In genomic region chr10:110528224-110528997, GRCh38 we compare ENCODE assay signal across 10 cellular contexts. TPM values are rescaled to one million over a fixed set of nuclear protein-coding genes. Genes with fewer than 3 reads are reported as not detected.
DNase-seq lines count a peak whose midpoint lies in the region; ATAC-seq and TF ChIP-seq lines count a peak whose summit lies in the region.
"Had no signal": no experiment of that assay in that cellular context is flagged by ENCODE, and none has a peak within 500 bp of the region (broad histone marks: within the 10 kb centered on the region; RNA-seq: fewer than 3 reads in every experiment).

No MANE protein-coding gene starts in this region.

- no peaks in the 10 kb centered on the region for H3K79me2 ChIP-seq in GM23338 (replicated peaks; ENCODE audit: insufficient read depth)

- ATAC-seq in GM18520 (IDR thresholded peaks at IDR 0.05; ENCODE audit: unreplicated experiment) = peak; percentile 8
- ATAC-seq in GM23338 = no peak

- no peaks in the 10 kb centered on the region for H4K20me1 ChIP-seq in GM23338 (replicated peaks; ENCODE audit: insufficient read depth)

- H3K27me3 ChIP-seq in GM23338 (ENCODE audit: insufficient read depth) = no peaks in the 10 kb centered on the region

- no peak for TF ChIP-seq CTCF in GM23338 (conservative IDR thresholded peaks at IDR 0.05; ENCODE audit: low read depth in 2 of 2)

- peak overlapping the region; percentile 98; the same call in 1 of the 2 replicates for H3K27ac ChIP-seq in GM23338 (ENCODE audit: low read depth)
- H3K27ac ChIP-seq: HL-60 had no signal

- peaks cover 53% of the 10 kb centered on the region for H3K4me1 Mint-ChIP-seq in GM23338

- H3F3A ChIP-seq in GM23338 (replicated peaks; ENCODE audit: low read depth) = no peaks in the 10 kb centered on the region

- no peaks in the 10 kb centered on the region for H3K9me2 ChIP-seq in GM23338 (ENCODE audit: insufficient read depth)

- no peak overlapping the region for H2AFZ ChIP-seq in GM23338

- H3K36me3 ChIP-seq in GM23338 (ENCODE audit: insufficient read depth) = no peaks in the 10 kb centered on the region

- DNase-seq in GM23338 (ENCODE audit: low spot score) = no peak
- peak; percentile 11 for DNase-seq in NAMALWA (ENCODE audit: low spot score)
- peak; percentile 53 for DNase-seq in fibroblast of gingiva (ENCODE audit: low read depth)
- DNase-seq in OCI-M2 (lab: John Stamatoyannopoulos, UW; ENCODE audit: unreplicated experiment) = no peak
- no peak for DNase-seq in GDM1 (lab: John Stamatoyannopoulos, UW)
- no peak for DNase-seq in NCI-H446 (lab: John Stamatoyannopoulos, UW)
- no peak for DNase-seq in SW480 (ENCODE audit: low spot score)
- DNase-seq: nephron progenitor cell had no signal

- no peaks in the 10 kb centered on the region for H3K36me3 Mint-ChIP-seq in GM23338 (ENCODE audit: low read depth)

- H3K4me1 ChIP-seq in GM23338 (ENCODE audit: insufficient read depth) = peaks cover 46% of the 10 kb centered on the region

- peak overlapping the region; percentile 99 for H3K27ac Mint-ChIP-seq in GM23338
- H3K27ac Mint-ChIP-seq: nephron progenitor cell had no signal

- no peaks in the 10 kb centered on the region for H3K9me3 Mint-ChIP-seq in GM23338
- H3K9me3 Mint-ChIP-seq: nephron progenitor cell had no signal

- no peak overlapping the region for H3K4me3 ChIP-seq in GM23338

- no peak overlapping the region for H3K4me3 Mint-ChIP-seq in GM23338
- H3K4me3 Mint-ChIP-seq: nephron progenitor cell had no signal

- peaks cover 10% of the 10 kb centered on the region for H3K27me3 Mint-ChIP-seq in GM23338 (ENCODE audit: insufficient read depth, low read depth, poor library complexity)

- H3K4me2 ChIP-seq in GM23338 = no peak overlapping the region

TF ChIP-seq in GM23338, 12 proteins besides CTCF, POLR2A, EP300 and RAD21:
- TF ChIP-seq CREB1 (CRISPR knock-in tag; IDR thresholded peaks at IDR 0.05; ENCODE audit: low read depth) = no peak
- TF ChIP-seq EZH2 (IDR thresholded peaks at IDR 0.05; ENCODE audit: low read depth, unreplicated experiment) = no peak
- no peak for TF ChIP-seq NANOG (IDR thresholded peaks at IDR 0.05; ENCODE audit: borderline replicate concordance)
- TF ChIP-seq ZNF331 (CRISPR knock-in tag; IDR thresholded peaks at IDR 0.05; ENCODE audit: low read depth) = no peak
- no peak for TF ChIP-seq EZH2phosphoT487 (IDR thresholded peaks at IDR 0.05; ENCODE audit: unreplicated experiment)
- no peak for TF ChIP-seq ETS1 (IDR thresholded peaks at IDR 0.05)
- TF ChIP-seq ZNF114 (CRISPR knock-in tag; IDR thresholded peaks at IDR 0.05) = no peak
- TF ChIP-seq, protein P1, sequence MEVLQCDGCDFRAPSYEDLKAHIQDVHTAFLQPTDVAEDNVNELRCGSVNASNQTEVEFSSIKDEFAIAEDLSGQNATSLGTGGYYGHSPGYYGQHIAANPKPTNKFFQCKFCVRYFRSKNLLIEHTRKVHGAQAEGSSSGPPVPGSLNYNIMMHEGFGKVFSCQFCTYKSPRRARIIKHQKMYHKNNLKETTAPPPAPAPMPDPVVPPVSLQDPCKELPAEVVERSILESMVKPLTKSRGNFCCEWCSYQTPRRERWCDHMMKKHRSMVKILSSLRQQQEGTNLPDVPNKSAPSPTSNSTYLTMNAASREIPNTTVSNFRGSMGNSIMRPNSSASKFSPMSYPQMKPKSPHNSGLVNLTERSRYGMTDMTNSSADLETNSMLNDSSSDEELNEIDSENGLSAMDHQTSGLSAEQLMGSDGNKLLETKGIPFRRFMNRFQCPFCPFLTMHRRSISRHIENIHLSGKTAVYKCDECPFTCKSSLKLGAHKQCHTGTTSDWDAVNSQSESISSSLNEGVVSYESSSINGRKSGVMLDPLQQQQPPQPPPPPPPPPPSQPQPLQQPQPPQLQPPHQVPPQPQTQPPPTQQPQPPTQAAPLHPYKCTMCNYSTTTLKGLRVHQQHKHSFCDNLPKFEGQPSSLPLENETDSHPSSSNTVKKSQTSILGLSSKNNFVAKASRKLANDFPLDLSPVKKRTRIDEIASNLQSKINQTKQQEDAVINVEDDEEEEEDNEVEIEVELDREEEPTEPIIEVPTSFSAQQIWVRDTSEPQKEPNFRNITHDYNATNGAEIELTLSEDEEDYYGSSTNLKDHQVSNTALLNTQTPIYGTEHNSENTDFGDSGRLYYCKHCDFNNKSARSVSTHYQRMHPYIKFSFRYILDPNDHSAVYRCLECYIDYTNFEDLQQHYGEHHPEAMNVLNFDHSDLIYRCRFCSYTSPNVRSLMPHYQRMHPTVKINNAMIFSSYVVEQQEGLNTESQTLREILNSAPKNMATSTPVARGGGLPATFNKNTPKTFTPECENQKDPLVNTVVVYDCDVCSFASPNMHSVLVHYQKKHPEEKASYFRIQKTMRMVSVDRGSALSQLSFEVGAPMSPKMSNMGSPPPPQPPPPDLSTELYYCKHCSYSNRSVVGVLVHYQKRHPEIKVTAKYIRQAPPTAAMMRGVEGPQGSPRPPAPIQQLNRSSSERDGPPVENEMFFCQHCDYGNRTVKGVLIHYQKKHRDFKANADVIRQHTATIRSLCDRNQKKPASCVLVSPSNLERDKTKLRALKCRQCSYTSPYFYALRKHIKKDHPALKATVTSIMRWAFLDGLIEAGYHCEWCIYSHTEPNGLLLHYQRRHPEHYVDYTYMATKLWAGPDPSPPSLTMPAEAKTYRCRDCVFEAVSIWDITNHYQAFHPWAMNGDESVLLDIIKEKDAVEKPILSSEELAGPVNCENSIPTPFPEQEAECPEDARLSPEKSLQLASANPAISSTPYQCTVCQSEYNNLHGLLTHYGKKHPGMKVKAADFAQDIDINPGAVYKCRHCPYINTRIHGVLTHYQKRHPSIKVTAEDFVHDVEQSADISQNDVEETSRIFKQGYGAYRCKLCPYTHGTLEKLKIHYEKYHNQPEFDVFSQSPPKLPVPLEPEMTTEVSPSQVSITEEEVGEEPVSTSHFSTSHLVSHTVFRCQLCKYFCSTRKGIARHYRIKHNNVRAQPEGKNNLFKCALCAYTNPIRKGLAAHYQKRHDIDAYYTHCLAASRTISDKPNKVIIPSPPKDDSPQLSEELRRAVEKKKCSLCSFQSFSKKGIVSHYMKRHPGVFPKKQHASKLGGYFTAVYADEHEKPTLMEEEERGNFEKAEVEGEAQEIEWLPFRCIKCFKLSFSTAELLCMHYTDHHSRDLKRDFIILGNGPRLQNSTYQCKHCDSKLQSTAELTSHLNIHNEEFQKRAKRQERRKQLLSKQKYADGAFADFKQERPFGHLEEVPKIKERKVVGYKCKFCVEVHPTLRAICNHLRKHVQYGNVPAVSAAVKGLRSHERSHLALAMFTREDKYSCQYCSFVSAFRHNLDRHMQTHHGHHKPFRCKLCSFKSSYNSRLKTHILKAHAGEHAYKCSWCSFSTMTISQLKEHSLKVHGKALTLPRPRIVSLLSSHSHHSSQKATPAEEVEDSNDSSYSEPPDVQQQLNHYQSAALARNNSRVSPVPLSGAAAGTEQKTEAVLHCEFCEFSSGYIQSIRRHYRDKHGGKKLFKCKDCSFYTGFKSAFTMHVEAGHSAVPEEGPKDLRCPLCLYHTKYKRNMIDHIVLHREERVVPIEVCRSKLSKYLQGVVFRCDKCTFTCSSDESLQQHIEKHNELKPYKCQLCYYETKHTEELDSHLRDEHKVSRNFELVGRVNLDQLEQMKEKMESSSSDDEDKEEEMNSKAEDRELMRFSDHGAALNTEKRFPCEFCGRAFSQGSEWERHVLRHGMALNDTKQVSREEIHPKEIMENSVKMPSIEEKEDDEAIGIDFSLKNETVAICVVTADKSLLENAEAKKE (CRISPR knock-in tag; IDR thresholded peaks at IDR 0.05) = no peak
- no peak for TF ChIP-seq STAT1 (IDR thresholded peaks at IDR 0.05; ENCODE audit: unreplicated experiment)
- TF ChIP-seq, protein P2, sequence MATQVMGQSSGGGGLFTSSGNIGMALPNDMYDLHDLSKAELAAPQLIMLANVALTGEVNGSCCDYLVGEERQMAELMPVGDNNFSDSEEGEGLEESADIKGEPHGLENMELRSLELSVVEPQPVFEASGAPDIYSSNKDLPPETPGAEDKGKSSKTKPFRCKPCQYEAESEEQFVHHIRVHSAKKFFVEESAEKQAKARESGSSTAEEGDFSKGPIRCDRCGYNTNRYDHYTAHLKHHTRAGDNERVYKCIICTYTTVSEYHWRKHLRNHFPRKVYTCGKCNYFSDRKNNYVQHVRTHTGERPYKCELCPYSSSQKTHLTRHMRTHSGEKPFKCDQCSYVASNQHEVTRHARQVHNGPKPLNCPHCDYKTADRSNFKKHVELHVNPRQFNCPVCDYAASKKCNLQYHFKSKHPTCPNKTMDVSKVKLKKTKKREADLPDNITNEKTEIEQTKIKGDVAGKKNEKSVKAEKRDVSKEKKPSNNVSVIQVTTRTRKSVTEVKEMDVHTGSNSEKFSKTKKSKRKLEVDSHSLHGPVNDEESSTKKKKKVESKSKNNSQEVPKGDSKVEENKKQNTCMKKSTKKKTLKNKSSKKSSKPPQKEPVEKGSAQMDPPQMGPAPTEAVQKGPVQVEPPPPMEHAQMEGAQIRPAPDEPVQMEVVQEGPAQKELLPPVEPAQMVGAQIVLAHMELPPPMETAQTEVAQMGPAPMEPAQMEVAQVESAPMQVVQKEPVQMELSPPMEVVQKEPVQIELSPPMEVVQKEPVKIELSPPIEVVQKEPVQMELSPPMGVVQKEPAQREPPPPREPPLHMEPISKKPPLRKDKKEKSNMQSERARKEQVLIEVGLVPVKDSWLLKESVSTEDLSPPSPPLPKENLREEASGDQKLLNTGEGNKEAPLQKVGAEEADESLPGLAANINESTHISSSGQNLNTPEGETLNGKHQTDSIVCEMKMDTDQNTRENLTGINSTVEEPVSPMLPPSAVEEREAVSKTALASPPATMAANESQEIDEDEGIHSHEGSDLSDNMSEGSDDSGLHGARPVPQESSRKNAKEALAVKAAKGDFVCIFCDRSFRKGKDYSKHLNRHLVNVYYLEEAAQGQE (IDR thresholded peaks at IDR 0.05; ENCODE audit: unreplicated experiment) = no peak
- TF ChIP-seq JUNB (IDR thresholded peaks at IDR 0.05; ENCODE audit: unreplicated experiment) = no peak
- no peak for TF ChIP-seq POLR2AphosphoS5 (IDR thresholded peaks at IDR 0.05; ENCODE audit: low read depth)
TF ChIP-seq in GM23338: peak in this region for 0.

RNA-seq across cellular contexts. Expression of gene DUSP5, which starts 30.7 kb away (rescaled TPM):
- 35.0 and 35.9 TPM in 2 replicates for total RNA-seq in GM23338 (2014; rRNA removed; shearing (Covaris generic))
- polyA plus RNA-seq in GM23338 (2016; fragmentation: Nextera tagmentation; extraction: Ambion mirVana) = 10.8 and 15.4 TPM in 2 replicates

RNA-seq across cellular contexts. Expression of gene SMC3, which starts 39.1 kb away (rescaled TPM):
- total RNA-seq in GM23338 (2014; rRNA removed; shearing (Covaris generic)) = 72.3 and 72.8 TPM in 2 replicates
- polyA plus RNA-seq in GM23338 (2016; fragmentation: Nextera tagmentation; extraction: Ambion mirVana) = 237 and 320 TPM in 2 replicates

Comparison
In these comparisons a context has a peak if more than half of its experiments do, and no peak if none do; other contexts are left out.
1. DNase-seq: peak in NAMALWA (single experiment) and fibroblast of gingiva (single experiment); none in GM23338 (single experiment), OCI-M2 (single experiment), GDM1 (single experiment), NCI-H446 (0 of 2) and SW480 (single experiment).